Comparison of ENCODE assay signal across 8 cellular contexts in the genomic region with DNA sequence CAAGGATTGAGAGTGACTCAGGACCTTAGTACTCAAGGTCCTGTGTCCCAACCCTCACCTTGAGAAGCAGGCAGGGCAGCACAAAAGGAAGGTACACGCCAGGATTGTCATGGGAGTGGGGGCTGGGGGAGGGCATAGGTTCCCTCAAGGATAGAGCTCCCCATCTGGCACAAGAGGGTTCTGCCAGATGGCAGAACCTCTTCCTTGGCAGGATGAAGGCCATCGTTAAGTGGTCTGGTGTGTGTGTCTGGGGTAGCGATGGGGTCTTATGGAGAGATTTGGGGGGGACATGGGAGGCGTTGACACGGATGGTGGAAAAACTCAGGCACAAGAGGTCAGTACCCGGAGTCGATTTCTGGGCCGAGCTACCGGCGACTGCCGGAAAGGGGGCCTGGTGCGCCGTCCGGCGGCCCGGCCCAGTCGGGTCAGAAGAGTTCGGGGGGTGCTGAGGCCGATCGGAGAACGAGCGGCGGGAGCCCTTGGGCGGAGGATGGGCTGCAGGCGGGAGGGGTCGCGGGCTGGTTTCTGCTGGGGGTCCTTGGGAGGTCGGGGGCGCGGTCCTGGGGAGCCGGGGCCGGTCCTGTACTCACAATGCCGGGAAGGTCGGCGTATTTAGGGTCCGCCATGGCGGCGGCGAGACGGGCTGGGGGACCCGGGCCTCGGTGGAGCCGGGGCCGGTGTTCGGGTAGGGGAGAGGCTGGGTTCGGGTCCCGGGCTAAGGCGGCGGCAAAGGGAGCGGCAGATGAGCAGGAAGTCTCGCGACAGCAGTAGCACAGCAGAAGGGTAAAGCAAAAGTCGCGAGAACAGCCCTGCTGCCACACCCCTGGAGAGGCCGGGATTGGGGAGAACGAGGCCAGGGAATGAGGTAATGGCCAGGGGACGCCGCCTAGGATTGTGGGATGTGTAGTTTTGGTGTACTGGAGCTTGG. TPM values are rescaled to one million over a fixed set of nuclear protein-coding genes. Genes with fewer than 3 reads are reported as not detected.
DNase-seq lines count a peak whose midpoint lies in the region; ATAC-seq, FAIRE-seq and TF ChIP-seq lines count a peak whose summit lies in the region.

Gene DCTN2, minus strand, starts transcription at position 755 of the 928 bp plus-strand sequence. Its CDS starts 129 bp downstream, at position 626.

- peak within 1 kb of the TSS; percentile 89 to 96 (median 92) for H3K27ac ChIP-seq in body of pancreas
- H3K27ac ChIP-seq in gastrocnemius medialis: peak within 1 kb of the TSS; percentile 87 to 94 (median 91)

- ATAC-seq in GM18520 (IDR thresholded peaks at IDR 0.05; ENCODE audit: unreplicated experiment) (peak; percentile 97), HG03064 (IDR thresholded peaks at IDR 0.05; ENCODE audit: low read depth, unreplicated experiment) (peak; percentile 95), body of pancreas (peak; percentile 96), gastrocnemius medialis (peak; percentile 95 to 98)

- TF ChIP-seq POLR2A in body of pancreas (IDR thresholded peaks at IDR 0.05) (peak; percentile 53 to 76 (median 73)), gastrocnemius medialis (IDR thresholded peaks at IDR 0.05) (peak; percentile 48 to 57)

- peak within 1 kb of the TSS; percentile 53 to 94 for H3K4me3 ChIP-seq in body of pancreas
- H3K4me3 ChIP-seq in gastrocnemius medialis: peak within 1 kb of the TSS; percentile 76 to 95 (median 91)

- peak; percentile 87 for FAIRE-seq in TTC549 (lab: Jason Lieb, UNC)

- in situ Hi-C loops in gastrocnemius medialis (cut with MboI; ENCODE audit: low sequenced_read_pairs in 4 of 4): no loop called here

- 0 to 1% methylated on average over 30 to 57 of the region's 58 CpGs for WGBS in body of pancreas, 2 donors

- intact Hi-C loops in body of pancreas (cut with DNase I) (no loop called here), gastrocnemius medialis (cut with DNase I; ENCODE audit: low total_unique reads) (loop anchor here (1.0 to 2.0 kb wide), 2 partner anchors 24 to 58 kb away; partner anchors contain the start of genes MARS1 and MBD6)

- DNase-seq in A172 (ENCODE audit: low spot score) (peak; percentile 97), NCI-H2107 treated with DMSO at 0.1 percent for 48 hours (lab: John Stamatoyannopoulos, UW; ENCODE audit: unreplicated experiment) (peak; percentile 98), body of pancreas (peak; percentile 95 to 98 (median 97)), iPS DF 4.7 (ENCODE audit: extremely low read depth, low spot score) (peak; percentile 96), gastrocnemius medialis (peak; percentile 96 to 97)

- H3K9me3 ChIP-seq in body of pancreas: no peaks in the 10 kb centered on the region
- no peaks in the 10 kb centered on the region for H3K9me3 ChIP-seq in gastrocnemius medialis

- TF ChIP-seq CTCF in body of pancreas (IDR thresholded peaks at IDR 0.05): peak in 1 of 7 experiments; percentile 12
- TF ChIP-seq CTCF in gastrocnemius medialis (IDR thresholded peaks at IDR 0.05 in 4 of 5, conservative IDR thresholded peaks at IDR 0.05 in 1 of 5): peak in 1 of 5 experiments; percentile 11

- H3K4me1 ChIP-seq in body of pancreas (peaks cover 26% of the 10 kb centered on the region), gastrocnemius medialis (peaks cover 18 to 19% of the 10 kb centered on the region in 2 donors)

- no peaks in the 10 kb centered on the region for H3K27me3 ChIP-seq in body of pancreas
- peaks cover 18 to 31% (median 21%) of the 10 kb centered on the region in 3 donors for H3K27me3 ChIP-seq in gastrocnemius medialis

- no peaks in the 10 kb centered on the region for H3K36me3 ChIP-seq in body of pancreas (replicated peaks in 1 of 2; ENCODE audit: insufficient read depth in 1 of 2, low read depth in 2 of 2)
- H3K36me3 ChIP-seq in gastrocnemius medialis: peaks cover 0 to 12% of the 10 kb centered on the region in 2 donors

RNA-seq across cellular contexts. Expression of gene DCTN2, which starts in this region (rescaled TPM):
- 133 and 149 TPM in 2 replicates for total RNA-seq in A172 (2014; rRNA removed; shearing (Covaris generic))
- total RNA-seq in body of pancreas: 10 to 100 TPM; 80.1 to 89.2 TPM
- total RNA-seq in gastrocnemius medialis: 100 to 1,000 TPM; 147 to 265 (median 177) TPM

Comparison
In these comparisons a context has a peak if more than half of its experiments do, and no peak if none do; other contexts are left out.
1. Peak in every context shown above with its lines: DNase-seq, ATAC-seq, H3K4me3 ChIP-seq and H3K27ac ChIP-seq.